ENCODE assay signal across 34 cellular contexts in genomic region chr1:199597152-199597551, GRCh38.
"Had no signal": no experiment of that assay in that cellular context is flagged by ENCODE, and none has a peak within 500 bp of the region (broad histone marks: within the 10 kb centered on the region; RNA-seq: fewer than 3 reads in every experiment).

No MANE protein-coding gene starts in this region.

- H3K4me3 ChIP-seq: MG63 had no signal

- H3K27ac ChIP-seq: KMS-11 had no signal

- H3K9ac ChIP-seq: KMS-11 had no signal

- DNase-seq: Karpas-422, Kasumi-1, KG1, MG63, MM.1S, MV-4-11, NCI-H1048, NCI-H1092, NCI-H1092 treated with DMSO at 0.1 percent for 48 hours, NCI-H1105, NCI-H1105 treated with DMSO at 0.1 percent for 48 hours, NCI-H1417, NCI-H1417 treated with DMSO at 0.1 percent for 48 hours, NCI-H1436, NCI-H1436 treated with DMSO at 0.1 percent for 48 hours, NCI-H146, NCI-H1694, NCI-H1694 treated with DMSO at 0.1 percent for 48 hours, NCI-H187, NCI-H187 treated with DMSO at 0.1 percent for 48 hours, NCI-H1930, NCI-H2029, NCI-H2029 treated with DMSO at 0.1 percent for 48 hours, NCI-H2081, NCI-H2081 treated with DMSO at 0.1 percent for 48 hours, NCI-H2107, NCI-H2171, NCI-H2171 treated with DMSO at 0.1 percent for 48 hours, NCI-H2227 treated with DMSO at 0.1 percent for 48 hours, NCI-H226, NCI-H345, NCI-H446, NCI-H446 treated with DMSO at 0.1 percent for 48 hours had no signal

- H3K4me2 ChIP-seq: KMS-11 had no signal

- H3K36me3 ChIP-seq: MG63 had no signal
